ENCODE assay signal across 8 cellular contexts in the genomic region with DNA sequence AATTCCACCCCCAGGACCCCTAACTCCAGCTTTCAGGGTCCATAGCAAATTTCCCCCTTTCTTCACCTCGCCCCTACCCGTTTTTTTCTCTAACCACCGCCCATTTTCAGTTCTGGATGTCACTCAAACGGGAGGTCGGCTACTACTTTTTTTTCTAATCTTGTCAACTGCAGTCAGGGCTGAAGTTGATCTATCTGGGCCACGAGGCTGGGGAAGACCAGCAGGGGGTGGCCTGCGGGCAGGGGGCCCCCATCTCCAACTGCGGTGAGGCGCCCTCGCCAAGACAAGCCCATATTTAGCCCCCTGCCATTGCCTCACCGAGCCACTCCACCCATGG. TPM values are rescaled to one million over a fixed set of nuclear protein-coding genes. Genes with fewer than 3 reads are reported as not detected.
A peak's percentile ranks its signal among the peaks of the same experiment; 100 is the strongest.
DNase-seq lines count a peak whose midpoint lies in the region; ATAC-seq and TF ChIP-seq lines count a peak whose summit lies in the region.

No MANE protein-coding gene starts in this region.

- peak overlapping the region; percentile 65 for H3K9ac ChIP-seq in Loucy (ENCODE audit: low read depth, low read length, poor library complexity, severe bottlenecking)

- H2AFZ ChIP-seq in Loucy (ENCODE audit: low read length) (peak overlapping the region; percentile 94), neuron (ENCODE audit: low read depth, low read length) (peak overlapping the region; percentile 82)

- no peaks in the 10 kb centered on the region for H3K79me2 ChIP-seq in Loucy (ENCODE audit: insufficient read depth, low read length)

- peaks cover 6% of the 10 kb centered on the region for H3K4me1 ChIP-seq in Loucy (ENCODE audit: insufficient read depth, low read length, poor library complexity, severe bottlenecking)
- H3K4me1 ChIP-seq in ectodermal cell (ENCODE audit: control insufficient read depth, insufficient read depth, low read length) = peaks cover 11% of the 10 kb centered on the region
- H3K4me1 ChIP-seq in neuron (ENCODE audit: insufficient read depth, low read length) = peaks cover 30% of the 10 kb centered on the region

- WGBS in ectodermal cell, 2 experiments = 2 to 3% methylated on average over 11 of the region's 11 CpGs

- peak; percentile 32 for ATAC-seq in GM18498 (IDR thresholded peaks at IDR 0.05; ENCODE audit: unreplicated experiment)
- peak; percentile 20 for ATAC-seq in GM21786 (IDR thresholded peaks at IDR 0.05; ENCODE audit: unreplicated experiment)

- H3K27ac ChIP-seq in ectodermal cell (ENCODE audit: insufficient read depth, low read depth, low read length, poor library complexity, severe bottlenecking) = no peak overlapping the region

- no peaks in the 10 kb centered on the region for H3K9me3 ChIP-seq in Loucy (ENCODE audit: insufficient read depth, low read depth, low read length)
- no peaks in the 10 kb centered on the region for H3K9me3 ChIP-seq in ectodermal cell (ENCODE audit: control insufficient read depth, low read length)
- no peaks in the 10 kb centered on the region for H3K9me3 ChIP-seq in neuron (ENCODE audit: low read length)

- no peaks in the 10 kb centered on the region for H3K9me2 ChIP-seq in Loucy (replicated peaks; ENCODE audit: low read depth, low read length)

- H3K4me3 ChIP-seq in Loucy (ENCODE audit: low read length, poor library complexity, severe bottlenecking) = peak overlapping the region; percentile 81
- peak overlapping the region; percentile 67 for H3K4me3 ChIP-seq in ectodermal cell (ENCODE audit: insufficient read depth, low read depth, low read length)
- peak overlapping the region; percentile 89 for H3K4me3 ChIP-seq in neuron (ENCODE audit: low read length)

- H3K4me2 ChIP-seq in Loucy (ENCODE audit: low read depth, low read length, poor library complexity, severe bottlenecking) = peak overlapping the region; percentile 83

- DNase-seq in activated gamma-delta T cell treated with Interleukin-2 at 50 U/mL for 16 hours = no peak
- DNase-seq in medulla oblongata (ENCODE audit: extremely low spot score) = no peak
- DNase-seq in activated CD4-positive, alpha-beta T cell treated with anti-CD3 and anti-CD28 coated beads, Interleukin-2, amount 50 U/mL, for 1 hour = no peak

- TF ChIP-seq CTCF in Loucy (conservative IDR thresholded peaks at IDR 0.05; ENCODE audit: low read length) = no peak

- no peaks in the 10 kb centered on the region for H3F3A ChIP-seq in Loucy (ENCODE audit: low read depth)

- peaks cover 31% of the 10 kb centered on the region for H3K27me3 ChIP-seq in Loucy (ENCODE audit: insufficient read depth, low read length, poor library complexity, severe bottlenecking)
- peaks cover 19% of the 10 kb centered on the region for H3K27me3 ChIP-seq in ectodermal cell (ENCODE audit: control insufficient read depth, insufficient read depth, low read length, poor library complexity, severe bottlenecking)
- no peaks in the 10 kb centered on the region for H3K27me3 ChIP-seq in neuron (ENCODE audit: insufficient read depth, low read length)

- H3K36me3 ChIP-seq in Loucy (ENCODE audit: insufficient read depth, low read length) = no peaks in the 10 kb centered on the region
- H3K36me3 ChIP-seq in ectodermal cell (ENCODE audit: control insufficient read depth, insufficient read depth, low read length) = no peaks in the 10 kb centered on the region
- H3K36me3 ChIP-seq in neuron (ENCODE audit: insufficient read depth, low read length) = peaks cover 2% of the 10 kb centered on the region

- no peaks in the 10 kb centered on the region for H4K20me1 ChIP-seq in Loucy (ENCODE audit: insufficient read depth, low read length, poor library complexity, severe bottlenecking)

RNA-seq across cellular contexts. Expression of gene LHFPL6, which starts 0.7 kb away (rescaled TPM):
- 9.0 TPM for polyA plus RNA-seq in ectodermal cell (2013, experiment 1 of 4)
- polyA plus RNA-seq in ectodermal cell (2013, experiment 2 of 4) = 5.7 TPM
- polyA plus RNA-seq in ectodermal cell (2013, experiment 3 of 4) = 8.8 TPM
- 8.1 TPM for polyA plus RNA-seq in ectodermal cell (2013, experiment 4 of 4)

RNA-seq across cellular contexts. Expression of gene COG6, which starts 53.2 kb away (rescaled TPM):
- 22.4 TPM for polyA plus RNA-seq in ectodermal cell (2013, experiment 1 of 4)
- 23.2 TPM for polyA plus RNA-seq in ectodermal cell (2013, experiment 2 of 4)
- polyA plus RNA-seq in ectodermal cell (2013, experiment 3 of 4) = 19.9 TPM
- 20.9 TPM for polyA plus RNA-seq in ectodermal cell (2013, experiment 4 of 4)
